ENCODE assay signal across 19 cellular contexts in the genomic region with DNA sequence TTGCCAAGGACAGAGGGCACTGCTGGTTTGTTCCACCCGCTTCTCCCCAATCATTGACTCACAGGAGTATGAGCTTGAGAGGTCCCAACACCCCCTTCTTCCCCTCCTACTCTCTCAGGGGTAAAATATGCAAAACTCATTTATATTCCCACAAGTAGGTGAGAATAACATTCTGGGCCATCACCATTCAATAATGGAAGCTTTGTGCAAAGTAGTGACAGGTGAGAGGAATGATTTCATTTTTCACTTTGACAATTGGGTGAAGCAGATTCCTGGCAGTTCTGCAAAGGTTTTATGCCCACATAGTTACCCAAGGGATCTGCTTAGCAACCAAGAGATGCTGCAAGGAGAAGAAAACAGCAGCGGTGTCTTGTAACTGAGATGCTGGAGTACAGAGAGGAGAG.
A peak's percentile ranks its signal among the peaks of the same experiment; 100 is the strongest.
DNase-seq lines count a peak whose midpoint lies in the region; ATAC-seq, FAIRE-seq and TF ChIP-seq lines count a peak whose summit lies in the region.
"Had no signal": no experiment of that assay in that cellular context is flagged by ENCODE, and none has a peak within 500 bp of the region (broad histone marks: within the 10 kb centered on the region; RNA-seq: fewer than 3 reads in every experiment).

No MANE protein-coding gene starts in this region.

- no peaks in the 10 kb centered on the region for H3K27me3 ChIP-seq in astrocyte (ENCODE audit: insufficient read depth, low read length)
- H3K27me3 ChIP-seq in dorsolateral prefrontal cortex = no peaks in the 10 kb centered on the region

- H3K27ac Mint-ChIP-seq in astrocyte (ENCODE audit: unreplicated experiment) = no peak overlapping the region
- H3K27ac Mint-ChIP-seq in stimulated activated memory B cell treated with anti-CD40 and anti-IgM and Interleukin-4, amounts not matched to agents 10 μg/mL and 1 μg/mL and 100 μg/mL, for 72 hours = no peak overlapping the region
- H3K27ac Mint-ChIP-seq: CD4-positive, alpha-beta memory T cell; HFFc6 had no signal

- no peaks in the 10 kb centered on the region for H3K9me3 ChIP-seq in astrocyte (ENCODE audit: insufficient read depth, low read depth, low read length)
- H3K9me3 ChIP-seq: HAP-1 had no signal

- no peaks in the 10 kb centered on the region for H3K4me1 ChIP-seq in astrocyte (ENCODE audit: insufficient read depth, low read length)
- H3K4me1 ChIP-seq: HAP-1 had no signal

- no peak overlapping the region for H3K9ac ChIP-seq in astrocyte (ENCODE audit: low read length)

- H3K4me3 ChIP-seq in astrocyte (ENCODE audit: insufficient read depth, low read depth, low read length) = no peak overlapping the region
- no peak overlapping the region for H3K4me3 ChIP-seq in dorsolateral prefrontal cortex
- H3K4me3 ChIP-seq: HAP-1 had no signal

- no peaks in the 10 kb centered on the region for H4K20me1 ChIP-seq in astrocyte (ENCODE audit: insufficient read depth, low read length)

- no peak overlapping the region for H3K4me2 ChIP-seq in astrocyte (ENCODE audit: low read length)

- H3K27ac ChIP-seq in astrocyte (ENCODE audit: low read depth, low read length) = no peak overlapping the region
- peak overlapping the region in 31 of 59 donors; percentile 1 to 76 (median 51) for H3K27ac ChIP-seq in dorsolateral prefrontal cortex
- H3K27ac ChIP-seq in substantia nigra (ENCODE audit: low read depth, low read length, poor library complexity, severe bottlenecking) = no peak overlapping the region

- intact Hi-C loops in dorsolateral prefrontal cortex (cut with DNase I) = no loop called here

- no peaks in the 10 kb centered on the region for H3K4me1 Mint-ChIP-seq in astrocyte (ENCODE audit: low read depth, unreplicated experiment)
- peaks cover 5% of the 10 kb centered on the region for H3K4me1 Mint-ChIP-seq in stimulated activated memory B cell treated with anti-CD40 and anti-IgM and Interleukin-4, amounts not matched to agents 10 μg/mL and 1 μg/mL and 100 μg/mL, for 72 hours

- no peak for ATAC-seq in stimulated activated memory B cell treated with anti-CD40 and anti-IgM and Interleukin-4, amounts not matched to agents 10 μg/mL and 1 μg/mL and 100 μg/mL, for 72 hours
- ATAC-seq in HG03108 (IDR thresholded peaks at IDR 0.05; ENCODE audit: unreplicated experiment) = no peak

- H2AFZ ChIP-seq in astrocyte (ENCODE audit: low read depth, low read length) = no peak overlapping the region

- peaks cover 1% of the 10 kb centered on the region for H3K36me3 Mint-ChIP-seq in astrocyte (ENCODE audit: low read depth, unreplicated experiment)
- H3K36me3 Mint-ChIP-seq in stimulated activated memory B cell treated with anti-CD40 and anti-IgM and Interleukin-4, amounts not matched to agents 10 μg/mL and 1 μg/mL and 100 μg/mL, for 72 hours = no peaks in the 10 kb centered on the region
- H3K36me3 Mint-ChIP-seq: CD4-positive, alpha-beta memory T cell had no signal

- TF ChIP-seq CTCF in astrocyte (IDR thresholded peaks at IDR 0.05; ENCODE audit: insufficient read depth, low read depth, low read length) (no peak), dorsolateral prefrontal cortex (IDR thresholded peaks at IDR 0.05 in 54 of 56, conservative IDR thresholded peaks at IDR 0.05 in 2 of 56; ENCODE audit: low read depth in 1 of 56, partially characterized antibody in 56 of 56) (no peak)

- no peaks in the 10 kb centered on the region for H3K36me3 ChIP-seq in astrocyte (ENCODE audit: insufficient read depth, low read length)
- H3K36me3 ChIP-seq: HAP-1 had no signal

- H3K4me3 Mint-ChIP-seq in astrocyte (ENCODE audit: unreplicated experiment) = no peak overlapping the region
- H3K4me3 Mint-ChIP-seq in stimulated activated memory B cell treated with anti-CD40 and anti-IgM and Interleukin-4, amounts not matched to agents 10 μg/mL and 1 μg/mL and 100 μg/mL, for 72 hours = no peak overlapping the region
- H3K4me3 Mint-ChIP-seq: CD4-positive, alpha-beta memory T cell; HFFc6 had no signal

- H3K27me3 Mint-ChIP-seq in astrocyte (ENCODE audit: low read depth, unreplicated experiment) = peaks cover 13% of the 10 kb centered on the region
- peaks cover 52% of the 10 kb centered on the region for H3K27me3 Mint-ChIP-seq in stimulated activated memory B cell treated with anti-CD40 and anti-IgM and Interleukin-4, amounts not matched to agents 10 μg/mL and 1 μg/mL and 100 μg/mL, for 72 hours

- FAIRE-seq in astrocyte (lab: Jason Lieb, UNC) = no peak
- FAIRE-seq: GM12891, GM18507, H54 had no signal

- H3K79me2 ChIP-seq in astrocyte (ENCODE audit: insufficient read depth, low read length) = no peaks in the 10 kb centered on the region

- H3K9me3 Mint-ChIP-seq in astrocyte (ENCODE audit: unreplicated experiment) = peaks cover 5% of the 10 kb centered on the region
- no peaks in the 10 kb centered on the region for H3K9me3 Mint-ChIP-seq in stimulated activated memory B cell treated with anti-CD40 and anti-IgM and Interleukin-4, amounts not matched to agents 10 μg/mL and 1 μg/mL and 100 μg/mL, for 72 hours
- H3K9me3 Mint-ChIP-seq: CD4-positive, alpha-beta memory T cell; HFFc6 had no signal

- DNase-seq in astrocyte (ENCODE audit: low read depth) = peak; percentile 4
- DNase-seq in dorsolateral prefrontal cortex = no peak
- peak; percentile 21 for DNase-seq in occipital lobe (lab: John Stamatoyannopoulos, UW)
- no peak for DNase-seq in substantia nigra (lab: John Stamatoyannopoulos, UW)
- DNase-seq: C1 segment of cervical spinal cord; Calu3; CD4-positive, alpha-beta memory T cell; COR-L47; DMS53; DMS79 treated with DMSO at 0.1 percent for 48 hours; GF-D8; GOT3; HFFc6 had no signal

Comparison
In these comparisons a context has a peak if more than half of its experiments do, and no peak if none do; other contexts are left out.
1. DNase-seq: peak in astrocyte (single experiment) and occipital lobe (single experiment); none in dorsolateral prefrontal cortex (0 of 10) and substantia nigra (0 of 49).
2. H3K27ac ChIP-seq: peak in dorsolateral prefrontal cortex (31 of 59); none in astrocyte (single experiment) and substantia nigra (single experiment).